In genomic region chrX:123493857-123494256, GRCh38 we compare ENCODE assay signal across 29 cellular contexts.
"Had no signal": no experiment of that assay in that cellular context is flagged by ENCODE, and none has a peak within 500 bp of the region (broad histone marks: within the 10 kb centered on the region; RNA-seq: fewer than 3 reads in every experiment).

No MANE protein-coding gene starts in this region.

- H3K9me3 Mint-ChIP-seq: activated CD8-positive, alpha-beta T cell treated with anti-CD3 and anti-CD28 coated beads for 36 hours; activated naive CD8-positive, alpha-beta T cell treated with anti-CD3 and anti-CD28 coated beads, Interleukin-2, amount 50 U/mL, for 24 hours; activated T-cell treated with anti-CD3 and anti-CD28 coated beads, Interleukin-2, amount 50 U/mL, for 4 hours; activated T-helper 17 cell treated with anti-CD3 and anti-CD28 coated beads, Interleukin-2, amount 50 U/mL, for 72 hours; effector memory CD8-positive, alpha-beta T cell; stimulated activated naive CD8-positive, alpha-beta T cell treated with anti-CD3 and anti-CD28 coated beads, Interleukin-15, Interleukin-2, amounts not matched to agents 100 ng/mL and 50 ng/mL, for 24 hours had no signal

- DNase-seq: activated B cell treated with CpG ODN at 0.5 μM for 24 hours; activated CD4-positive, alpha-beta T cell treated with anti-CD3 and anti-CD28 coated beads, Interleukin-2, amount 50 U/mL, for 1 hour; activated CD8-positive, alpha-beta T cell treated with anti-CD3 and anti-CD28 coated beads for 36 hours; activated gamma-delta T cell treated with Interleukin-2 at 50 U/mL for 16 hours; activated naive CD4-positive, alpha-beta T cell treated with anti-CD3 and anti-CD28 coated beads, Interleukin-2, amount 50 U/mL, for 16 hours; activated naive CD8-positive, alpha-beta T cell treated with anti-CD3 and anti-CD28 coated beads, Interleukin-2, amount 50 U/mL, for 24 hours; activated T-cell treated with anti-CD3 and anti-CD28 coated beads, Interleukin-2, amount 50 U/mL, for 4 hours; amygdala; caudate nucleus; cortex of kidney; effector memory CD8-positive, alpha-beta T cell; erythroblast; foreskin fibroblast; head of caudate nucleus; hippocampal formation; left colon; midbrain; naive thymus-derived CD4-positive, alpha-beta T cell; ovary; retina; stimulated activated CD4-positive, alpha-beta T cell treated with anti-CD3 and anti-CD28 coated beads, Interleukin-12 subunit alpha, Interleukin-12 subunit beta, amount 100 ng/mL, for 4 hours; stimulated activated CD4-positive, alpha-beta T cell treated with anti-CD3 and anti-CD28 coated beads, Interleukin-4, amount 100 ng/mL, for 1 hour; trophoblast cell had no signal

- H3K4me3 Mint-ChIP-seq: activated B cell treated with CpG ODN at 0.5 μM for 24 hours; activated CD8-positive, alpha-beta T cell treated with anti-CD3 and anti-CD28 coated beads for 36 hours; activated naive CD8-positive, alpha-beta T cell treated with anti-CD3 and anti-CD28 coated beads, Interleukin-2, amount 50 U/mL, for 24 hours; activated T-cell treated with anti-CD3 and anti-CD28 coated beads, Interleukin-2, amount 50 U/mL, for 4 hours; activated T-helper 17 cell treated with anti-CD3 and anti-CD28 coated beads, Interleukin-2, amount 50 U/mL, for 72 hours; effector memory CD8-positive, alpha-beta T cell; naive thymus-derived CD4-positive, alpha-beta T cell; stimulated activated naive CD8-positive, alpha-beta T cell treated with anti-CD3 and anti-CD28 coated beads, Interleukin-15, Interleukin-2, amounts not matched to agents 100 ng/mL and 50 ng/mL, for 24 hours had no signal

- H3K4me1 Mint-ChIP-seq: activated B cell treated with CpG ODN at 0.5 μM for 24 hours; activated naive CD8-positive, alpha-beta T cell treated with anti-CD3 and anti-CD28 coated beads, Interleukin-2, amount 50 U/mL, for 24 hours; activated T-helper 17 cell treated with anti-CD3 and anti-CD28 coated beads, Interleukin-2, amount 50 U/mL, for 72 hours had no signal

- H3K27me3 ChIP-seq: ovary had no signal

- H3K27me3 Mint-ChIP-seq: activated B cell treated with CpG ODN at 0.5 μM for 24 hours; activated naive CD8-positive, alpha-beta T cell treated with anti-CD3 and anti-CD28 coated beads, Interleukin-2, amount 50 U/mL, for 24 hours; progenitor cell of endocrine pancreas; stimulated activated naive CD8-positive, alpha-beta T cell treated with anti-CD3 and anti-CD28 coated beads, Interleukin-15, Interleukin-2, amounts not matched to agents 100 ng/mL and 50 ng/mL, for 24 hours had no signal

- H3K27ac Mint-ChIP-seq: activated B cell treated with CpG ODN at 0.5 μM for 24 hours; activated CD8-positive, alpha-beta T cell treated with anti-CD3 and anti-CD28 coated beads for 36 hours; activated naive CD8-positive, alpha-beta T cell treated with anti-CD3 and anti-CD28 coated beads, Interleukin-2, amount 50 U/mL, for 24 hours; activated T-helper 17 cell treated with anti-CD3 and anti-CD28 coated beads, Interleukin-2, amount 50 U/mL, for 72 hours; effector memory CD8-positive, alpha-beta T cell; naive thymus-derived CD4-positive, alpha-beta T cell; progenitor cell of endocrine pancreas; stimulated activated naive CD8-positive, alpha-beta T cell treated with anti-CD3 and anti-CD28 coated beads, Interleukin-15, Interleukin-2, amounts not matched to agents 100 ng/mL and 50 ng/mL, for 24 hours had no signal

- H3K27ac ChIP-seq: ovary, skin epidermis, thoracic aorta had no signal

- ATAC-seq: activated CD8-positive, alpha-beta T cell treated with anti-CD3 and anti-CD28 coated beads for 36 hours; activated naive CD8-positive, alpha-beta T cell treated with anti-CD3 and anti-CD28 coated beads, Interleukin-2, amount 50 U/mL, for 24 hours; activated T-cell treated with anti-CD3 and anti-CD28 coated beads, Interleukin-2, amount 50 U/mL, for 4 hours; activated T-helper 17 cell treated with anti-CD3 and anti-CD28 coated beads, Interleukin-2, amount 50 U/mL, for 72 hours; effector memory CD8-positive, alpha-beta T cell; left colon; naive thymus-derived CD4-positive, alpha-beta T cell; sciatic nerve had no signal

- H3K4me3 ChIP-seq: ovary, skin epidermis, thoracic aorta had no signal

- H3K36me3 Mint-ChIP-seq: naive thymus-derived CD4-positive, alpha-beta T cell had no signal

- H3K36me3 ChIP-seq: ovary, thoracic aorta had no signal

- H3K9me3 ChIP-seq: ovary, thoracic aorta had no signal
